ENCODE assay signal across 10 cellular contexts in genomic region chr4:71941001-71941400, GRCh38.
DNase-seq lines count a peak whose midpoint lies in the region; ATAC-seq, FAIRE-seq and TF ChIP-seq lines count a peak whose summit lies in the region.
"Had no signal": no experiment of that assay in that cellular context is flagged by ENCODE, and none has a peak within 500 bp of the region (broad histone marks: within the 10 kb centered on the region; RNA-seq: fewer than 3 reads in every experiment).

No MANE protein-coding gene starts in this region.

- H3K4me3 ChIP-seq in AG09309 (ENCODE audit: control insufficient read depth, low read depth, low read length) (no peak overlapping the region), OCI-LY3 (ENCODE audit: low read length) (no peak overlapping the region)

- no peak overlapping the region for H3K27ac ChIP-seq in OCI-LY3 (ENCODE audit: low read length)

- H3K4me2 ChIP-seq in OCI-LY3 (ENCODE audit: low read length) = no peak overlapping the region

- ATAC-seq in activated T-cell treated with anti-CD3 and anti-CD28 coated beads, Interleukin-2, amount 50 U/mL, for 72 hours (replicated peaks in 1 of 2) = no peak
- ATAC-seq in GM21447 (IDR thresholded peaks at IDR 0.05; ENCODE audit: unreplicated experiment) (no peak), GM18520 (IDR thresholded peaks at IDR 0.05; ENCODE audit: unreplicated experiment) (no peak)

- H4K20me1 ChIP-seq in OCI-LY3 (ENCODE audit: insufficient read depth, low read length) = no peaks in the 10 kb centered on the region

- no peak for FAIRE-seq in frontal cortex (lab: Jason Lieb, UNC)
- FAIRE-seq: GM19239 had no signal

- H3K79me2 ChIP-seq in OCI-LY3 (ENCODE audit: low read length) = no peaks in the 10 kb centered on the region

- peaks cover 7% of the 10 kb centered on the region for H3K36me3 ChIP-seq in OCI-LY3 (replicated peaks; ENCODE audit: low read depth, low read length)

- H3K36me3 Mint-ChIP-seq in activated T-cell treated with anti-CD3 and anti-CD28 coated beads, Interleukin-2, amount 50 U/mL, for 72 hours (ENCODE audit: insufficient read depth in 2 of 2) = no peaks in the 10 kb centered on the region

- peak; percentile 33 for TF ChIP-seq CTCF in AG09309 (IDR thresholded peaks at IDR 0.05; ENCODE audit: control insufficient read depth, insufficient read depth, low read depth, low read length, missing control alignments)
- TF ChIP-seq CTCF in GM12874 (IDR thresholded peaks at IDR 0.05; ENCODE audit: insufficient read depth, low read depth, low read length) = peak; percentile 36; the same call in 1 of the 2 replicates
- peak; percentile 67 for TF ChIP-seq CTCF in OCI-LY3 (IDR thresholded peaks at IDR 0.05; ENCODE audit: low read depth, low read length)

- H3K9me3 Mint-ChIP-seq in activated T-cell treated with anti-CD3 and anti-CD28 coated beads, Interleukin-2, amount 50 U/mL, for 72 hours = peaks cover 0 to 2% of the 10 kb centered on the region in 2 donors

- H3K4me3 Mint-ChIP-seq in activated T-cell treated with anti-CD3 and anti-CD28 coated beads, Interleukin-2, amount 50 U/mL, for 72 hours = no peak overlapping the region

- DNase-seq in AG09309 (ENCODE audit: low read depth) (no peak), foreskin melanocyte (peak; percentile 22), frontal cortex (ENCODE audit: low spot score in 2 of 2) (no peak)
- no peak for DNase-seq in activated T-cell treated with anti-CD3 and anti-CD28 coated beads, Interleukin-2, amount 50 U/mL, for 72 hours
- DNase-seq: activated CD4-positive, alpha-beta T cell treated with anti-CD3 and anti-CD28 coated beads for 48 hours had no signal

- no peaks in the 10 kb centered on the region; the same call in 1 of the 2 replicates for H3K9me3 ChIP-seq in OCI-LY3 (ENCODE audit: insufficient read depth, low read length)

- H3K9ac ChIP-seq in OCI-LY3 (ENCODE audit: low read length) = no peak overlapping the region

- H3K4me1 ChIP-seq in OCI-LY3 (ENCODE audit: low read length) = peaks cover 5% of the 10 kb centered on the region

- no peaks in the 10 kb centered on the region for H3K4me1 Mint-ChIP-seq in activated T-cell treated with anti-CD3 and anti-CD28 coated beads, Interleukin-2, amount 50 U/mL, for 72 hours (ENCODE audit: low read depth)

- H3K27me3 ChIP-seq in OCI-LY3 (ENCODE audit: low read depth, low read length) = no peaks in the 10 kb centered on the region

- H2AFZ ChIP-seq in OCI-LY3 (ENCODE audit: low read depth, low read length) = no peak overlapping the region

- no peak overlapping the region for H3K27ac Mint-ChIP-seq in activated T-cell treated with anti-CD3 and anti-CD28 coated beads, Interleukin-2, amount 50 U/mL, for 72 hours

- H3K27me3 Mint-ChIP-seq in activated T-cell treated with anti-CD3 and anti-CD28 coated beads, Interleukin-2, amount 50 U/mL, for 72 hours (ENCODE audit: low read depth) = no peaks in the 10 kb centered on the region
